10 cellular contexts compared by ENCODE assay signal in the genomic region with DNA sequence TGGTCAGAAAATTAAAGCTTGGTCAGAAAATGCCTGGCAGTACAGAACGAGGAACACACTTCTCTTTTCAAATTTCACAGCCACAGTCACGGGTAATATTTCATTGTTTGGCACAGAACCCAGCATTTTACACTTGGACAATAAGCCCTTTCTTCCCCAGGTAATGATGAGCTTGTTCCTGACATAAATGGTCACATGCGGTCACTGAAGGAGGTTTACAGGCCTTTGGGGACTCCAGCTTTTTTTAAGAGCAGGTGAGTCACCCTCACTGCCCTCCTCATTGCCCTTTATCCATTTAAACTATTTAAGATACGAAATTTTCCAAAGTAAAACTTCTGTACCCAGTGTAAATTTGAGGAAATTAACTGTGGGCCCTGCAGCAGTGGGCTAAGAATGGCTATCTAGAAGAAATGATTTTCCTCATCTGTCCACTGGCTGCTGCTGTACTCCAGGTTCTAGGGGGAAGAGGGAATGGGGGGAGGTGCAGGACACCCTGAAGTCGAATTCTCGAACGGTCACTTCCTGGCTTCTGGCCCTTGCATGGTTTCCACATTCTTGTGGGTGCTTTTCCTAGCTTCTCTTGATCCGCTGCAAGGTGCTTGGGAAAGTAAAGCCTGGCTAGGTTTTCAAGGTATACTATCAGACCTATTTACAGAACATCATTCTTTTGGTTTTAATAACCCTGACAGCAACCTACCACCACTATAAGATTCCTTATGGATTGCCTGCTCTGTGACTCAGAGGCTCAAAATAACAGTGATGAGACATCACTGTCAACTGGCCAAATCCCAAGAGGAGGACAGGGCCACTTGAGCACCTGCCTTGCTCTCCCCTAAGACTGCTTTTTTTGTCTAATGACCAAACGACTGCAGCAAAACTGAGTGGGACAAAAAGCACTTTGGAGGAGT.
DNase-seq lines count a peak whose midpoint lies in the region; ATAC-seq and TF ChIP-seq lines count a peak whose summit lies in the region.
"Had no signal": no experiment of that assay in that cellular context is flagged by ENCODE, and none has a peak within 500 bp of the region (broad histone marks: within the 10 kb centered on the region; RNA-seq: fewer than 3 reads in every experiment).

No MANE protein-coding gene starts in this region.

- DNase-seq in COR-L47 (lab: John Stamatoyannopoulos, UW) (peak; percentile 73), NCI-H1105 treated with DMSO at 0.1 percent for 48 hours (lab: John Stamatoyannopoulos, UW) (peak; percentile 66), body of pancreas (peak in 3 of 4 donors; percentile 15 to 56 (median 27)), left lung (no peak), NCI-H510A (lab: John Stamatoyannopoulos, UW) (no peak), coronary artery (ENCODE audit: low spot score) (no peak)
- no peak for DNase-seq in activated naive CD8-positive, alpha-beta T cell treated with anti-CD3 and anti-CD28 coated beads, Interleukin-2, amount 50 U/mL, for 24 hours
- DNase-seq: activated CD4-positive, alpha-beta T cell treated with anti-CD3 and anti-CD28 coated beads, Interleukin-2, amount 10 ng/mL, durations not matched to agents 7 days and 5 days; Karpas-422 had no signal

- no peak for TF ChIP-seq CTCF in body of pancreas (IDR thresholded peaks at IDR 0.05)
- no peak for TF ChIP-seq CTCF in left lung (IDR thresholded peaks at IDR 0.05)
- no peak for TF ChIP-seq CTCF in coronary artery (IDR thresholded peaks at IDR 0.05)

- H3K36me3 ChIP-seq in body of pancreas (replicated peaks in 1 of 2; ENCODE audit: insufficient read depth in 1 of 2, low read depth in 2 of 2) (peaks cover 0 to 3% of the 10 kb centered on the region in 2 donors), left lung (peaks cover 0 to 81% of the 10 kb centered on the region in 2 donors)

- H3K27ac ChIP-seq in body of pancreas: peak overlapping the region; percentile 8 to 75 (median 67)
- no peak overlapping the region for H3K27ac ChIP-seq in left lung
- H3K27ac ChIP-seq in coronary artery: no peak overlapping the region

- H3K27me3 Mint-ChIP-seq in activated naive CD8-positive, alpha-beta T cell treated with anti-CD3 and anti-CD28 coated beads, Interleukin-2, amount 50 U/mL, for 24 hours: no peaks in the 10 kb centered on the region
- H3K27me3 Mint-ChIP-seq: activated CD4-positive, alpha-beta T cell treated with anti-CD3 and anti-CD28 coated beads, Interleukin-2, amount 10 ng/mL, durations not matched to agents 7 days and 5 days had no signal

- ATAC-seq in body of pancreas: peak; percentile 82
- ATAC-seq in left lung: peak; percentile 34
- no peak for ATAC-seq in activated naive CD8-positive, alpha-beta T cell treated with anti-CD3 and anti-CD28 coated beads, Interleukin-2, amount 50 U/mL, for 24 hours
- ATAC-seq in HG02852 (IDR thresholded peaks at IDR 0.05; ENCODE audit: unreplicated experiment): no peak

- no peak for TF ChIP-seq POLR2A in body of pancreas (IDR thresholded peaks at IDR 0.05)

- WGBS in body of pancreas, 2 donors: 46 to 56% methylated on average over 9 of the region's 9 CpGs

- H3K4me1 Mint-ChIP-seq in activated naive CD8-positive, alpha-beta T cell treated with anti-CD3 and anti-CD28 coated beads, Interleukin-2, amount 50 U/mL, for 24 hours: peaks cover 3% of the 10 kb centered on the region

- H3K9me3 ChIP-seq in body of pancreas: no peaks in the 10 kb centered on the region
- H3K9me3 ChIP-seq in left lung: no peaks in the 10 kb centered on the region

- H3K9me3 Mint-ChIP-seq in activated naive CD8-positive, alpha-beta T cell treated with anti-CD3 and anti-CD28 coated beads, Interleukin-2, amount 50 U/mL, for 24 hours: no peaks in the 10 kb centered on the region
- H3K9me3 Mint-ChIP-seq: activated CD4-positive, alpha-beta T cell treated with anti-CD3 and anti-CD28 coated beads, Interleukin-2, amount 10 ng/mL, durations not matched to agents 7 days and 5 days had no signal

- no peak overlapping the region for H3K4me3 Mint-ChIP-seq in activated naive CD8-positive, alpha-beta T cell treated with anti-CD3 and anti-CD28 coated beads, Interleukin-2, amount 50 U/mL, for 24 hours
- H3K4me3 Mint-ChIP-seq: activated CD4-positive, alpha-beta T cell treated with anti-CD3 and anti-CD28 coated beads, Interleukin-2, amount 10 ng/mL, durations not matched to agents 7 days and 5 days had no signal

- no peak overlapping the region for H3K27ac Mint-ChIP-seq in activated naive CD8-positive, alpha-beta T cell treated with anti-CD3 and anti-CD28 coated beads, Interleukin-2, amount 50 U/mL, for 24 hours

- intact Hi-C loops in body of pancreas (cut with DNase I): loop anchor here (10.0 kb wide), 1 partner anchor 78 kb away; the partner anchor contains the start of gene PREP
- intact Hi-C loops in left lung (cut with DNase I): no loop called here

- H3K36me3 Mint-ChIP-seq in activated naive CD8-positive, alpha-beta T cell treated with anti-CD3 and anti-CD28 coated beads, Interleukin-2, amount 50 U/mL, for 24 hours (ENCODE audit: low read depth): peaks cover 55% of the 10 kb centered on the region

- H3K4me1 ChIP-seq in body of pancreas: peaks cover 27% of the 10 kb centered on the region
- no peaks in the 10 kb centered on the region for H3K4me1 ChIP-seq in left lung

- no peaks in the 10 kb centered on the region for H3K27me3 ChIP-seq in body of pancreas
- no peaks in the 10 kb centered on the region for H3K27me3 ChIP-seq in left lung

- no peak overlapping the region for H3K4me3 ChIP-seq in body of pancreas
- no peak overlapping the region for H3K4me3 ChIP-seq in left lung
- no peak overlapping the region for H3K4me3 ChIP-seq in coronary artery

Comparison
In these comparisons a context has a peak if more than half of its experiments do, and no peak if none do; other contexts are left out.
1. DNase-seq: peak in COR-L47 (single experiment), NCI-H1105 treated with DMSO at 0.1 percent for 48 hours (single experiment) and body of pancreas (3 of 4); none in left lung (0 of 2), NCI-H510A (single experiment), coronary artery (single experiment) and activated naive CD8-positive, alpha-beta T cell treated with anti-CD3 and anti-CD28 coated beads, Interleukin-2, amount 50 U/mL, for 24 hours (single experiment).
2. ATAC-seq: peak in body of pancreas (single experiment) and left lung (single experiment); none in activated naive CD8-positive, alpha-beta T cell treated with anti-CD3 and anti-CD28 coated beads, Interleukin-2, amount 50 U/mL, for 24 hours (single experiment) and HG02852 (single experiment).
3. H3K27ac ChIP-seq: peak in body of pancreas (4 of 4); none in left lung (0 of 2) and coronary artery (0 of 2).